19 cellular contexts compared by ENCODE assay signal in genomic region chr1:217418241-217418840, GRCh38.
"Had no signal": no experiment of that assay in that cellular context is flagged by ENCODE, and none has a peak within 500 bp of the region (broad histone marks: within the 10 kb centered on the region; RNA-seq: fewer than 3 reads in every experiment).

No MANE protein-coding gene starts in this region.

- H3K79me2 ChIP-seq: hepatocyte had no signal

- H3K9me3 ChIP-seq: esophagus squamous epithelium, ovary, tibial artery, upper lobe of left lung, uterus had no signal

- H3K4me1 ChIP-seq: esophagus squamous epithelium, foreskin keratinocyte, tibial artery, upper lobe of left lung, uterus had no signal

- H3K36me3 ChIP-seq: esophagus squamous epithelium, ovary, tibial artery, upper lobe of left lung, uterus had no signal

- H3K4me3 ChIP-seq: hepatocyte, ovary, tibial artery, upper lobe of left lung, uterus had no signal

- ATAC-seq: foreskin keratinocyte; left colon; naive thymus-derived CD4-positive, alpha-beta T cell; stimulated activated memory B cell treated with anti-CD40 and anti-IgM and Interleukin-4, amounts not matched to agents 10 μg/mL and 1 μg/mL and 100 μg/mL, for 72 hours had no signal

- H3K27ac ChIP-seq: epithelial cell of prostate, foreskin keratinocyte, hepatocyte, ovary, tibial artery, uterus had no signal

- H3K27me3 ChIP-seq: esophagus squamous epithelium, foreskin keratinocyte, hepatocyte, ovary, tibial artery, upper lobe of left lung, uterus had no signal

- H3K4me2 ChIP-seq: hepatocyte had no signal

- DNase-seq: effector memory CD4-positive, alpha-beta T cell; esophagus squamous epithelium; foreskin keratinocyte; head of caudate nucleus; left colon; mammary epithelial cell; naive thymus-derived CD4-positive, alpha-beta T cell; nephron progenitor cell; ovary; right cardiac atrium; stimulated activated CD4-positive, alpha-beta T cell treated with anti-CD3 and anti-CD28 coated beads, Interleukin-15, amount 100 ng/mL, for 24 hours; stimulated activated CD4-positive, alpha-beta T cell treated with anti-CD3 and anti-CD28 coated beads, Interleukin-1b, Interleukin-23, amount 100 ng/mL, for 48 hours; stimulated activated CD4-positive, alpha-beta T cell treated with anti-CD3 and anti-CD28 coated beads, Interleukin-4, amount 100 ng/mL, for 24 hours; tibial artery; uterus had no signal

- H2AFZ ChIP-seq: hepatocyte had no signal
